Comparison of ENCODE assay signal across 7 cellular contexts in genomic region chr4:25378130-25378743, GRCh38. TPM values are rescaled to one million over a fixed set of nuclear protein-coding genes. Genes with fewer than 3 reads are reported as not detected.
DNase-seq lines count a peak whose midpoint lies in the region; ATAC-seq and TF ChIP-seq lines count a peak whose summit lies in the region.

No MANE protein-coding gene starts in this region.

- H3K27ac ChIP-seq in SU-DHL-6 (ENCODE audit: low read depth, low read length) (peak overlapping the region; percentile 52; the same call in 1 of the 2 replicates), subcutaneous abdominal adipose tissue (ENCODE audit: low read depth, low read length) (no peak overlapping the region)

- H3K27me3 ChIP-seq in H7 (ENCODE audit: control insufficient read depth, insufficient read depth, low read length) (no peaks in the 10 kb centered on the region), SU-DHL-6 (ENCODE audit: low read length) (no peaks in the 10 kb centered on the region), subcutaneous abdominal adipose tissue (ENCODE audit: control insufficient read depth in 5 of 5, insufficient read depth in 4 of 5, low read length in 5 of 5) (no peaks in the 10 kb centered on the region)

- no peaks in the 10 kb centered on the region for H3K9me2 ChIP-seq in SU-DHL-6 (replicated peaks; ENCODE audit: insufficient read depth, low read length)

- CTCF ChIA-PET in activated CD8-positive, alpha-beta T cell treated with anti-CD3 and anti-CD28 coated beads, Interleukin-2, amount 10 ng/mL, durations not matched to agents 7 days and 5 days (lab: Charles Lee) = interaction anchor here (0.7 to 4.2 kb wide), 5 partner anchors 12 to 811 kb away, joined by 3 to 27 read pairs (median 4); partner anchors contain the start of gene ZCCHC4

- intact Hi-C loops in head of caudate nucleus (cut with DNase I) = loop anchor here (10.0 kb wide), 1 partner anchor 213 kb away; the partner anchor contains the start of gene SEPSECS

- no peaks in the 10 kb centered on the region for H4K20me1 ChIP-seq in SU-DHL-6 (ENCODE audit: low read depth, low read length)

- no peaks in the 10 kb centered on the region for H3K9me3 Mint-ChIP-seq in activated CD8-positive, alpha-beta T cell treated with anti-CD3 and anti-CD28 coated beads, Interleukin-2, amount 10 ng/mL, durations not matched to agents 7 days and 5 days (ENCODE audit: insufficient read depth)

- TF ChIP-seq CTCF in SU-DHL-6 (IDR thresholded peaks at IDR 0.05; ENCODE audit: insufficient read depth, low read length, poor library complexity, severe bottlenecking) (no peak), GM13976 (IDR thresholded peaks at IDR 0.05; ENCODE audit: borderline replicate concordance, control extremely low read depth, extremely low read depth, insufficient read depth, missing control alignments) (no peak)

- H3F3A ChIP-seq in SU-DHL-6 (ENCODE audit: insufficient read depth) = peaks cover 16% of the 10 kb centered on the region; the same call in 1 of the 2 replicates

- peaks cover 24% of the 10 kb centered on the region for H3K36me3 Mint-ChIP-seq in activated CD8-positive, alpha-beta T cell treated with anti-CD3 and anti-CD28 coated beads, Interleukin-2, amount 10 ng/mL, durations not matched to agents 7 days and 5 days (ENCODE audit: low read depth)

- peaks cover 0 to 26% (median 22%) of the 10 kb centered on the region in 5 donors for H3K4me1 ChIP-seq in subcutaneous abdominal adipose tissue (ENCODE audit: control insufficient read depth in 5 of 5, insufficient read depth in 5 of 5, low read length in 5 of 5)

- H3K4me1 Mint-ChIP-seq in activated CD8-positive, alpha-beta T cell treated with anti-CD3 and anti-CD28 coated beads, Interleukin-2, amount 10 ng/mL, durations not matched to agents 7 days and 5 days (ENCODE audit: low read depth) = peaks cover 15% of the 10 kb centered on the region

- peak overlapping the region; percentile 89 for H3K4me3 ChIP-seq in H7 (ENCODE audit: insufficient read depth, low read depth, low read length)
- peak overlapping the region; percentile 73 for H3K4me3 ChIP-seq in SU-DHL-6 (ENCODE audit: insufficient read depth, low read length, poor library complexity, severe bottlenecking)
- peak overlapping the region; percentile 77 for H3K4me3 ChIP-seq in iPS-18c (ENCODE audit: insufficient read depth, low read depth, low read length)
- peak overlapping the region; percentile 83 to 99 (median 96) for H3K4me3 ChIP-seq in subcutaneous abdominal adipose tissue (ENCODE audit: low read depth in 1 of 5, low read length in 5 of 5)

- H3K36me3 ChIP-seq in H7 (replicated peaks; ENCODE audit: control insufficient read depth, insufficient read depth, low read length) (peaks cover 4% of the 10 kb centered on the region), SU-DHL-6 (ENCODE audit: low read length) (peaks cover 23% of the 10 kb centered on the region), subcutaneous abdominal adipose tissue (ENCODE audit: control insufficient read depth in 5 of 5, insufficient read depth in 5 of 5, low read length in 5 of 5) (peaks cover 7 to 18% (median 13%) of the 10 kb centered on the region in 5 donors)

- H3K79me2 ChIP-seq in SU-DHL-6 (ENCODE audit: insufficient read depth, low read length) = peaks cover 31% of the 10 kb centered on the region

- H3K4me2 ChIP-seq in SU-DHL-6 (ENCODE audit: low read depth, low read length, poor library complexity, severe bottlenecking) = peak overlapping the region; percentile 74

- in situ Hi-C loops in GM13976 (cut with MboI; ENCODE audit: low sequenced_read_pairs, unreplicated experiment) = no loop called here

- H3K27me3 Mint-ChIP-seq in activated CD8-positive, alpha-beta T cell treated with anti-CD3 and anti-CD28 coated beads, Interleukin-2, amount 10 ng/mL, durations not matched to agents 7 days and 5 days (ENCODE audit: low read depth) = no peaks in the 10 kb centered on the region

- H3K9ac ChIP-seq in SU-DHL-6 (ENCODE audit: low read length) = peak overlapping the region; percentile 93
- H3K9ac ChIP-seq in subcutaneous abdominal adipose tissue (ENCODE audit: low read length in 5 of 5) = peak overlapping the region in 3 of 5 donors; percentile 92 to 94 (median 93)

- peak overlapping the region; percentile 76 for H2AFZ ChIP-seq in SU-DHL-6 (ENCODE audit: low read depth, low read length, severe bottlenecking)

- no peak for ATAC-seq in activated CD8-positive, alpha-beta T cell treated with anti-CD3 and anti-CD28 coated beads, Interleukin-2, amount 10 ng/mL, durations not matched to agents 7 days and 5 days

- H3K9me3 ChIP-seq in SU-DHL-6 (ENCODE audit: insufficient read depth, low read length) (no peaks in the 10 kb centered on the region), iPS-18c (ENCODE audit: control insufficient read depth, insufficient read depth, low read length) (no peaks in the 10 kb centered on the region), subcutaneous abdominal adipose tissue (ENCODE audit: control insufficient read depth in 5 of 5, low read length in 5 of 5) (peaks cover 0 to 2% (median 0%) of the 10 kb centered on the region in 5 donors)

- DNase-seq in H7 (peak; percentile 29), head of caudate nucleus (no peak), GM13976 (ENCODE audit: low spot score) (no peak)
- DNase-seq in activated CD8-positive, alpha-beta T cell treated with anti-CD3 and anti-CD28 coated beads, Interleukin-2, amount 10 ng/mL, durations not matched to agents 7 days and 5 days = no peak

- H3K27ac Mint-ChIP-seq in activated CD8-positive, alpha-beta T cell treated with anti-CD3 and anti-CD28 coated beads, Interleukin-2, amount 10 ng/mL, durations not matched to agents 7 days and 5 days = no peak overlapping the region

- POLR2A ChIA-PET in activated CD8-positive, alpha-beta T cell treated with anti-CD3 and anti-CD28 coated beads, Interleukin-2, amount 10 ng/mL, durations not matched to agents 7 days and 5 days (lab: Charles Lee) = interaction anchor here (1.7 to 2.9 kb wide), 5 partner anchors 11 to 218 kb away, joined by 8 to 12 read pairs (median 10); partner anchors contain the start of genes PI4K2B, SEPSECS and ZCCHC4

- H3K4me3 Mint-ChIP-seq in activated CD8-positive, alpha-beta T cell treated with anti-CD3 and anti-CD28 coated beads, Interleukin-2, amount 10 ng/mL, durations not matched to agents 7 days and 5 days = no peak overlapping the region

RNA-seq across cellular contexts. Expression of gene ANAPC4, which starts 1.2 kb away (rescaled TPM):
- total RNA-seq in H7 (2014; rRNA removed; shearing (Covaris generic)) = 20.6 and 27.9 TPM in 2 replicates
- total RNA-seq in activated CD8-positive, alpha-beta T cell treated with anti-CD3 and anti-CD28 coated beads, Interleukin-2, amount 10 ng/mL, durations not matched to agents 7 days and 5 days = 10 to 100 TPM; 45.4 to 48.6 TPM
